1 cellular context compared by ENCODE assay signal in the genomic region with DNA sequence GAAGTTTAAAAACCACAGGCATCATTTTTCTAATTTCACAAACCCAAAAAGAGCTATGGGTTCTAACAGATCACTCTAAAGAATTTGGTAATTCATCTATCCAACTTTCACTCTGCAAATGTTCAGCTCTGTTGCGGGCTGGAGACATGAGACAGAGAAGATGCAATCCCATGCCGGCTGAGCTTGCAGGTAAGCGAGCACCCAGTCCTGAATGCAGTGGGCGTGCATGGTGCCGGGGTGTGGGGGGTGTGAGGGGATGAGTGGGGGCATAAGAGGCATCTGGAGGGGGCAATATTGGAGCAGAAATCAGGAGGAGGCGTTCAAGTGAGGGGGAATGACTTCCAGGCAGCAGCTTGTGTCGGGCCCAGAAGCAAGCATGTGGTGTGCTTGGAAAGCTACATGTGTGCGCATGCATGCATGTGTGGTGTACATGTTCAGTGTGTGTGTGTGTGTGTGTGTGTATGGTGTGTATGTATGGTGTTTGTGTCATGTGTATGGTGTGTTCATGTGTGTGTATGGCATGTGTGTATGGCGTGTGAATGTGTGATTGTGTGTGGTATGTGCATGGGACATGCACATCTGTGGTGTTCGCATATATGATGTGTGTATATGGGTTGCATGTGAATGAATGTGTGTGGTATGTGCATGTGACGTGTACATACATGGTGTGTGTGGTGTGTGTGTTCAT.
TF ChIP-seq lines count a peak whose summit lies in the region.

No MANE protein-coding gene starts in this region.

TF ChIP-seq in H1, 55 proteins besides CTCF, POLR2A, EP300 and RAD21:
- TF ChIP-seq SP2 (IDR thresholded peaks at IDR 0.05; ENCODE audit: low read length) (no peak), MAX (IDR thresholded peaks at IDR 0.05) (no peak), POU5F1 (IDR thresholded peaks at IDR 0.05; ENCODE audit: low read depth, low read length) (no peak), FOSL1 (IDR thresholded peaks at IDR 0.05; ENCODE audit: insufficient read depth, low read depth, low read length) (no peak), NRF1 (IDR thresholded peaks at IDR 0.05; ENCODE audit: low read depth, low read length) (no peak), CHD1 (IDR thresholded peaks at IDR 0.05; ENCODE audit: low read depth, low read length) (no peak), HDAC2 (IDR thresholded peaks at IDR 0.05; ENCODE audit: borderline replicate concordance in 1 of 2, low read depth in 2 of 2, low read length in 2 of 2) (no peak), SP4 (IDR thresholded peaks at IDR 0.05; ENCODE audit: low read length) (no peak), GABPA (IDR thresholded peaks at IDR 0.05; ENCODE audit: borderline replicate concordance, insufficient read depth, low read length) (no peak), SAP30 (IDR thresholded peaks at IDR 0.05; ENCODE audit: insufficient read depth, insufficient replicate concordance, low read length) (no peak), TEAD4 (IDR thresholded peaks at IDR 0.05; ENCODE audit: low read depth, low read length) (no peak), CBX5 (IDR thresholded peaks at IDR 0.05; ENCODE audit: low read depth, low read length) (no peak), TAF1 (IDR thresholded peaks at IDR 0.05; ENCODE audit: low read depth, low read length) (no peak), HDAC6 (IDR thresholded peaks at IDR 0.05; ENCODE audit: low read depth, low read length) (no peak), BCL11A (IDR thresholded peaks at IDR 0.05; ENCODE audit: low read depth in 2 of 2, low read length in 2 of 2) (no peak), USF2 (IDR thresholded peaks at IDR 0.05; ENCODE audit: low read length) (no peak), TCF12 (IDR thresholded peaks at IDR 0.05; ENCODE audit: low read depth, low read length) (no peak)
- TF ChIP-seq, protein P1, sequence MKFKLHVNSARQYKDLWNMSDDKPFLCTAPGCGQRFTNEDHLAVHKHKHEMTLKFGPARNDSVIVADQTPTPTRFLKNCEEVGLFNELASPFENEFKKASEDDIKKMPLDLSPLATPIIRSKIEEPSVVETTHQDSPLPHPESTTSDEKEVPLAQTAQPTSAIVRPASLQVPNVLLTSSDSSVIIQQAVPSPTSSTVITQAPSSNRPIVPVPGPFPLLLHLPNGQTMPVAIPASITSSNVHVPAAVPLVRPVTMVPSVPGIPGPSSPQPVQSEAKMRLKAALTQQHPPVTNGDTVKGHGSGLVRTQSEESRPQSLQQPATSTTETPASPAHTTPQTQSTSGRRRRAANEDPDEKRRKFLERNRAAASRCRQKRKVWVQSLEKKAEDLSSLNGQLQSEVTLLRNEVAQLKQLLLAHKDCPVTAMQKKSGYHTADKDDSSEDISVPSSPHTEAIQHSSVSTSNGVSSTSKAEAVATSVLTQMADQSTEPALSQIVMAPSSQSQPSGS (IDR thresholded peaks at IDR 0.05; ENCODE audit: low read length), result no peak
